In the genomic region with DNA sequence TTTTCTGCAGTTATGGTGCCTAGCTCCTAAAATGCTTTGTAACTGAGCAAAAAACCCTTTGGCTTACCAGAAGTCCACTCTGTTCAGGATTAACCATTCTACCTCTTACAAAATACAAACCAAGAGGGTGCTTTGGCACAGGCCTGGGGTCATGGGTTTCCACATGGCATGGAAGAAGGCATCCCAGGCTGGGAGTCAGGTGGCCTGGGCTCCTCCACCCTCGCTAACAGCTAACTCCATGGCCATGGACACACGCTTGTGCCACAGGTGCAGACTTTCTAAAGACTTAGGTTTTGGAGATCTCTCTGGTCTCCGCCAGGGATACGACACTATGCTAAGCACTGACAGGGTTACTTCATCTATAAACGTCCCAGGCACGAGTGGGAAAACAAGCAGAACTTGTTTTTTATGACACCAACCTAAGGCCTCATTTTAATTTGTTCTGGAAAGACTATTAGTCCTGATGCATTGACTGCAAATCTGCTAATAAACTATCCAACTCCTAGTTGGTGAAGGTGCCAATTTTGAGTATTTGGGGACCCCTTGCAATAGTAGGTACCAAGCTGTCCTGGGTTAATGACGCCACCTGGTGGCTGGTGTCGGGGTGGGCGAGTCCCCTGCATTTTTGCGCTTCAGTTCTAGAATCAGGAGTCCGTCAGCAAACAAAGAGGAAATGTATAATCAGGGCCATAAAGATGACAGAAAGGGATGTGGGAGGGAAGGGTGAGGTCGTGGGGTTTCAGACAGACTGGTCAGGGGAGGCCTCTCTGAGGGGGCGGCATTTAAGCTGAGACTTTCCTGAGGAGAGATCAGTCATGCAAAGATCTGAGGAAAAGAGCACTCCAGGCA, we compare ENCODE assay signal across 1 cellular context.
TF ChIP-seq lines count a peak whose summit lies in the region.

No MANE protein-coding gene starts in this region.

TF ChIP-seq in Ishikawa, 13 proteins besides CTCF, POLR2A, EP300 and RAD21 (continued from another document):
- TF ChIP-seq, protein P1, sequence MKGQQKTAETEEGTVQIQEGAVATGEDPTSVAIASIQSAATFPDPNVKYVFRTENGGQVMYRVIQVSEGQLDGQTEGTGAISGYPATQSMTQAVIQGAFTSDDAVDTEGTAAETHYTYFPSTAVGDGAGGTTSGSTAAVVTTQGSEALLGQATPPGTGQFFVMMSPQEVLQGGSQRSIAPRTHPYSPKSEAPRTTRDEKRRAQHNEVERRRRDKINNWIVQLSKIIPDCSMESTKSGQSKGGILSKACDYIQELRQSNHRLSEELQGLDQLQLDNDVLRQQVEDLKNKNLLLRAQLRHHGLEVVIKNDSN (IDR thresholded peaks at IDR 0.05): no peak
- TF ChIP-seq ZBTB7A (IDR thresholded peaks at IDR 0.05; ENCODE audit: low read depth): no peak
- TF ChIP-seq TEAD4 (IDR thresholded peaks at IDR 0.05): no peak
- no peak for TF ChIP-seq CREB1 (IDR thresholded peaks at IDR 0.05; ENCODE audit: low read depth)
- TF ChIP-seq, protein P2, sequence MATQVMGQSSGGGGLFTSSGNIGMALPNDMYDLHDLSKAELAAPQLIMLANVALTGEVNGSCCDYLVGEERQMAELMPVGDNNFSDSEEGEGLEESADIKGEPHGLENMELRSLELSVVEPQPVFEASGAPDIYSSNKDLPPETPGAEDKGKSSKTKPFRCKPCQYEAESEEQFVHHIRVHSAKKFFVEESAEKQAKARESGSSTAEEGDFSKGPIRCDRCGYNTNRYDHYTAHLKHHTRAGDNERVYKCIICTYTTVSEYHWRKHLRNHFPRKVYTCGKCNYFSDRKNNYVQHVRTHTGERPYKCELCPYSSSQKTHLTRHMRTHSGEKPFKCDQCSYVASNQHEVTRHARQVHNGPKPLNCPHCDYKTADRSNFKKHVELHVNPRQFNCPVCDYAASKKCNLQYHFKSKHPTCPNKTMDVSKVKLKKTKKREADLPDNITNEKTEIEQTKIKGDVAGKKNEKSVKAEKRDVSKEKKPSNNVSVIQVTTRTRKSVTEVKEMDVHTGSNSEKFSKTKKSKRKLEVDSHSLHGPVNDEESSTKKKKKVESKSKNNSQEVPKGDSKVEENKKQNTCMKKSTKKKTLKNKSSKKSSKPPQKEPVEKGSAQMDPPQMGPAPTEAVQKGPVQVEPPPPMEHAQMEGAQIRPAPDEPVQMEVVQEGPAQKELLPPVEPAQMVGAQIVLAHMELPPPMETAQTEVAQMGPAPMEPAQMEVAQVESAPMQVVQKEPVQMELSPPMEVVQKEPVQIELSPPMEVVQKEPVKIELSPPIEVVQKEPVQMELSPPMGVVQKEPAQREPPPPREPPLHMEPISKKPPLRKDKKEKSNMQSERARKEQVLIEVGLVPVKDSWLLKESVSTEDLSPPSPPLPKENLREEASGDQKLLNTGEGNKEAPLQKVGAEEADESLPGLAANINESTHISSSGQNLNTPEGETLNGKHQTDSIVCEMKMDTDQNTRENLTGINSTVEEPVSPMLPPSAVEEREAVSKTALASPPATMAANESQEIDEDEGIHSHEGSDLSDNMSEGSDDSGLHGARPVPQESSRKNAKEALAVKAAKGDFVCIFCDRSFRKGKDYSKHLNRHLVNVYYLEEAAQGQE (IDR thresholded peaks at IDR 0.05; ENCODE audit: low read depth): no peak
- no peak for TF ChIP-seq CEBPB (IDR thresholded peaks at IDR 0.05)
- TF ChIP-seq NFIC (IDR thresholded peaks at IDR 0.05): no peak
- TF ChIP-seq, protein P3, sequence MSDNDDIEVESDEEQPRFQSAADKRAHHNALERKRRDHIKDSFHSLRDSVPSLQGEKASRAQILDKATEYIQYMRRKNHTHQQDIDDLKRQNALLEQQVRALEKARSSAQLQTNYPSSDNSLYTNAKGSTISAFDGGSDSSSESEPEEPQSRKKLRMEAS (IDR thresholded peaks at IDR 0.05): no peak
- TF ChIP-seq TAF1 (IDR thresholded peaks at IDR 0.05; ENCODE audit: low read depth): no peak
- no peak for TF ChIP-seq TCF12 (IDR thresholded peaks at IDR 0.05; ENCODE audit: low read depth)
